ENCODE assay signal across 25 cellular contexts in the genomic region with DNA sequence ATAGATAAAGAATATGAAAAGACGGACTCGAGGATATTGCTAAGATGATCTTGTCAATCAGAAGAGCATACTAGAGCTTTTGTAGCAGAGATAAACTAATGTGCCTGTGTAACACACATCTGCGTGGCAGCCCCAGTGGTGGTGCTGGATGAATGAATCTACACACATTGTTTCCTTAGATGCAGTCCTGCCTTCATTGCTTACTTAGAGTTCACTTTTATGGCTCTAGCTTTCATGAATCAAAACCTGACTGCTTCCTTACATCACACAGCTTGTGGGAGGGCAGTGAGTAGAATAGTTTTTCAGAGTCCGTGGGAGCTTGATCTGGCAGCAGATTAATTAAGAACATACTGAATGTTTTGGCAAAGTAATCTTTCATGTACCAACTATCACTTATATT.
A peak's percentile ranks its signal among the peaks of the same experiment; 100 is the strongest.
DNase-seq lines count a peak whose midpoint lies in the region; ATAC-seq and TF ChIP-seq lines count a peak whose summit lies in the region.
"Had no signal": no experiment of that assay in that cellular context is flagged by ENCODE, and none has a peak within 500 bp of the region (broad histone marks: within the 10 kb centered on the region; RNA-seq: fewer than 3 reads in every experiment).

No MANE protein-coding gene starts in this region.

- H3K4me3 ChIP-seq in BJ (ENCODE audit: low read depth, low read length): no peak overlapping the region
- H3K4me3 ChIP-seq in HUES48 (ENCODE audit: low read depth, low read length): no peak overlapping the region
- H3K4me3 ChIP-seq: adrenal gland, left lung, PC-9, psoas muscle, smooth muscle cell, tibial nerve had no signal

- peaks cover 17% of the 10 kb centered on the region for H3K9me3 Mint-ChIP-seq in nephron progenitor cell
- H3K9me3 Mint-ChIP-seq: stimulated activated naive CD8-positive, alpha-beta T cell treated with anti-CD3 and anti-CD28 coated beads, Interleukin-15, Interleukin-2, amounts not matched to agents 100 ng/mL and 50 ng/mL, for 24 hours had no signal

- peak overlapping the region; percentile 50 for H3K27ac ChIP-seq in HUES48 (ENCODE audit: low read depth, low read length)
- H3K27ac ChIP-seq: adrenal gland, left lung, PC-9, psoas muscle, tibial nerve, WERI-Rb-1 had no signal

- no peaks in the 10 kb centered on the region for H3K9me3 ChIP-seq in HUES48 (ENCODE audit: control insufficient read depth, insufficient read depth, low read length)
- H3K9me3 ChIP-seq: adrenal gland, Caco-2, left lung, psoas muscle, tibial nerve had no signal

- peak overlapping the region; percentile 3 for H3K27ac Mint-ChIP-seq in nephron progenitor cell
- H3K27ac Mint-ChIP-seq: stimulated activated naive CD8-positive, alpha-beta T cell treated with anti-CD3 and anti-CD28 coated beads, Interleukin-15, Interleukin-2, amounts not matched to agents 100 ng/mL and 50 ng/mL, for 24 hours had no signal

- DNase-seq in BJ (ENCODE audit: low read depth) (peak; percentile 20), fibroblast of gingiva (ENCODE audit: low read depth) (peak; percentile 42), nephron progenitor cell (peak; percentile 23), NCI-H2171 (lab: John Stamatoyannopoulos, UW) (no peak), NOMO-1 (lab: John Stamatoyannopoulos, UW; ENCODE audit: unreplicated experiment in 2 of 2) (no peak)
- DNase-seq in stimulated activated naive CD4-positive, alpha-beta T cell (lab: John Stamatoyannopoulos, UW): no peak
- DNase-seq: activated CD4-positive, alpha-beta T cell treated with anti-CD3 and anti-CD28 coated beads, Interleukin-2, amount 50 U/mL, for 4 hours; activated gamma-delta T cell treated with Interleukin-2 at 50 U/mL for 16 hours; adrenal gland; Caco-2; central memory CD4-positive, alpha-beta T cell; glutamatergic neuron; left lung; NCI-H1436 treated with DMSO at 0.1 percent for 48 hours; NCI-H82; PC-9; psoas muscle; stimulated activated CD4-positive, alpha-beta T cell treated with anti-CD3 and anti-CD28 coated beads, Interleukin-2, amount 100 ng/mL, for 48 hours; T-helper 2 cell; WERI-Rb-1 had no signal

- H3K9ac ChIP-seq in HUES48 (ENCODE audit: low read depth, low read length): no peak overlapping the region

- no peak for TF ChIP-seq CTCF in BJ (IDR thresholded peaks at IDR 0.05; ENCODE audit: insufficient read depth, low read depth, low read length)
- TF ChIP-seq CTCF in nephron progenitor cell (IDR thresholded peaks at IDR 0.05): no peak

- H3K36me3 ChIP-seq in BJ (ENCODE audit: control insufficient read depth, insufficient read depth, low read length) (no peaks in the 10 kb centered on the region), HUES48 (ENCODE audit: control insufficient read depth, insufficient read depth, low read length) (no peaks in the 10 kb centered on the region)
- H3K36me3 ChIP-seq: adrenal gland, left lung, WERI-Rb-1 had no signal

- H3K27me3 ChIP-seq in BJ (ENCODE audit: control insufficient read depth, insufficient read depth, low read length): no peaks in the 10 kb centered on the region
- H3K27me3 ChIP-seq in HUES48 (ENCODE audit: control insufficient read depth, insufficient read depth, low read length): no peaks in the 10 kb centered on the region
- H3K27me3 ChIP-seq: adrenal gland, left lung, tibial nerve had no signal

- POLR2A ChIA-PET in BJ (lab: Charles Lee): interaction anchor here (1.1 kb wide), 1 partner anchor 17 kb away, joined by 3 read pairs; no protein-coding TSS in a partner anchor

- peak overlapping the region; percentile 7 for H3K4me3 Mint-ChIP-seq in nephron progenitor cell
- H3K4me3 Mint-ChIP-seq: stimulated activated naive CD8-positive, alpha-beta T cell treated with anti-CD3 and anti-CD28 coated beads, Interleukin-15, Interleukin-2, amounts not matched to agents 100 ng/mL and 50 ng/mL, for 24 hours had no signal

- ATAC-seq in GM18909 (IDR thresholded peaks at IDR 0.05; ENCODE audit: poor library complexity, unreplicated experiment): no peak
- ATAC-seq: left lung had no signal

- peaks cover 52% of the 10 kb centered on the region for H3K4me1 Mint-ChIP-seq in nephron progenitor cell

- CTCF ChIA-PET in BJ (lab: Yijun Ruan, JAX): interaction anchor here (0.6 to 3.0 kb wide), 10 partner anchors 16 to 185 kb away, joined by 3 to 13 read pairs (median 4); a partner anchor contains a TSS

- H3K27me3 Mint-ChIP-seq in nephron progenitor cell (ENCODE audit: low read depth, poor library complexity): peaks cover 11% of the 10 kb centered on the region
- H3K27me3 Mint-ChIP-seq: stimulated activated naive CD8-positive, alpha-beta T cell treated with anti-CD3 and anti-CD28 coated beads, Interleukin-15, Interleukin-2, amounts not matched to agents 100 ng/mL and 50 ng/mL, for 24 hours had no signal

- H3K36me3 Mint-ChIP-seq in nephron progenitor cell (ENCODE audit: low read depth): peaks cover 26% of the 10 kb centered on the region

- peaks cover 22% of the 10 kb centered on the region for H3K4me1 ChIP-seq in HUES48 (ENCODE audit: control insufficient read depth, insufficient read depth, low read length)
- H3K4me1 ChIP-seq: Caco-2, left lung, tibial nerve had no signal

Comparison
In these comparisons a context has a peak if more than half of its experiments do, and no peak if none do; other contexts are left out.
1. DNase-seq: peak in BJ (single experiment), fibroblast of gingiva (single experiment) and nephron progenitor cell (single experiment); none in NCI-H2171 (single experiment), stimulated activated naive CD4-positive, alpha-beta T cell (0 of 6) and NOMO-1 (0 of 2).